ENCODE assay signal across 8 cellular contexts in genomic region chr6:43426928-43427405, GRCh38.
DNase-seq lines count a peak whose midpoint lies in the region; ATAC-seq and TF ChIP-seq lines count a peak whose summit lies in the region.

No MANE protein-coding gene starts in this region.

- peaks cover 1% of the 10 kb centered on the region for H3K36me3 ChIP-seq in HUES6 (ENCODE audit: control insufficient read depth, insufficient read depth, low read length)
- peaks cover 0 to under 1% of the 10 kb centered on the region in 2 donors for H3K36me3 ChIP-seq in muscle layer of duodenum (ENCODE audit: control insufficient read depth in 1 of 2, insufficient read depth in 2 of 2, low read length in 2 of 2)

- TF ChIP-seq CTCF in AG04449 (IDR thresholded peaks at IDR 0.05; ENCODE audit: insufficient read depth, low read length, missing control alignments) (no peak), GM13977 (IDR thresholded peaks at IDR 0.05; ENCODE audit: extremely low read depth, insufficient read depth, missing control alignments) (no peak)

- CTCF ChIA-PET in AG04449 (lab: Yijun Ruan, JAX), result interaction anchor here (0.6 to 2.4 kb wide), 10 partner anchors 9 to 159 kb away, joined by 3 to 16 read pairs (median 4); no protein-coding TSS in a partner anchor

- peak overlapping the region; percentile 90 for H3K9ac ChIP-seq in HUES6 (ENCODE audit: low read length)

- ATAC-seq in HG02798 (IDR thresholded peaks at IDR 0.05; ENCODE audit: poor library complexity, unreplicated experiment), result no peak
- no peak for ATAC-seq in HG02759 (IDR thresholded peaks at IDR 0.05; ENCODE audit: unreplicated experiment)

- no peaks in the 10 kb centered on the region for H3K27me3 ChIP-seq in HUES6 (ENCODE audit: control insufficient read depth, insufficient read depth, low read length)
- no peaks in the 10 kb centered on the region for H3K27me3 ChIP-seq in muscle layer of duodenum (ENCODE audit: low read depth, low read length)

- H3K4me3 ChIP-seq in AG04449 (ENCODE audit: low read depth, low read length) (peak overlapping the region; percentile 96), HUES6 (ENCODE audit: low read depth, low read length) (peak overlapping the region; percentile 96), muscle layer of duodenum (ENCODE audit: low read depth in 1 of 2, low read length in 2 of 2) (peak overlapping the region; percentile 93 to 94)

- peak overlapping the region; percentile 66; the same call in 1 of the 2 replicates for H3K27ac ChIP-seq in HUES6 (ENCODE audit: low read depth, low read length)
- peak overlapping the region; percentile 70 for H3K27ac ChIP-seq in caudate nucleus (ENCODE audit: low read depth, low read length)
- H3K27ac ChIP-seq in muscle layer of duodenum (ENCODE audit: low read length), result peak overlapping the region; percentile 89

- POLR2A ChIA-PET in AG04449 (lab: Yijun Ruan, JAX), result interaction anchor here (0.7 to 1.5 kb wide), 7 partner anchors 11 to 342 kb away, joined by 3 to 8 read pairs (median 3); partner anchors contain the start of gene ZNF318

- DNase-seq in AG04449 (ENCODE audit: low read depth, low spot score) (no peak), caudate nucleus (lab: John Stamatoyannopoulos, UW) (no peak), GM13977 (ENCODE audit: low spot score) (no peak), NAMALWA (ENCODE audit: low spot score) (no peak)

- H3K9me3 ChIP-seq in HUES6 (ENCODE audit: control insufficient read depth, insufficient read depth, low read depth, low read length) (peaks cover 12% of the 10 kb centered on the region), muscle layer of duodenum (ENCODE audit: control insufficient read depth in 1 of 2, low read length in 2 of 2) (no peaks in the 10 kb centered on the region)

- in situ Hi-C loops in GM13977 (cut with MboI; ENCODE audit: low pct_unique_long_range_greater_than_20kb, low sequenced_read_pairs, unreplicated experiment), result no loop called here

- H3K4me1 ChIP-seq in HUES6 (ENCODE audit: control insufficient read depth, insufficient read depth, low read length) (no peaks in the 10 kb centered on the region), muscle layer of duodenum (ENCODE audit: control insufficient read depth in 1 of 2, insufficient read depth in 2 of 2, low read length in 2 of 2) (peaks cover 8 to 24% of the 10 kb centered on the region in 2 donors)
